Comparison of ENCODE assay signal across 1 cellular context in genomic region chr9:81754245-81754644, GRCh38.
TF ChIP-seq lines count a peak whose summit lies in the region.

No MANE protein-coding gene starts in this region.

TF ChIP-seq in A549, 52 proteins besides CTCF, POLR2A, EP300 and RAD21 (continued from another document):
- no peak for TF ChIP-seq CHD4 (IDR thresholded peaks at IDR 0.05; ENCODE audit: borderline replicate concordance)
- TF ChIP-seq TFCP2L1 (CRISPR knock-in tag; IDR thresholded peaks at IDR 0.05) = no peak
- no peak for TF ChIP-seq REST (IDR thresholded peaks at IDR 0.05)
- TF ChIP-seq, protein P1, sequence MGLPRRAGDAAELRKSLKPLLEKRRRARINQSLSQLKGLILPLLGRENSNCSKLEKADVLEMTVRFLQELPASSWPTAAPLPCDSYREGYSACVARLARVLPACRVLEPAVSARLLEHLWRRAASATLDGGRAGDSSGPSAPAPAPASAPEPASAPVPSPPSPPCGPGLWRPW (IDR thresholded peaks at IDR 0.05) = no peak
- TF ChIP-seq ZFP36 (IDR thresholded peaks at IDR 0.05; ENCODE audit: borderline replicate concordance, partially characterized antibody) = no peak
- no peak for TF ChIP-seq HOXB13 (CRISPR knock-in tag; IDR thresholded peaks at IDR 0.05; ENCODE audit: low read depth)
- TF ChIP-seq POLR2AphosphoS2 (conservative IDR thresholded peaks at IDR 0.05; ENCODE audit: low read length) = no peak
TF ChIP-seq in A549: peak in this region for 0.
